In the genomic region with DNA sequence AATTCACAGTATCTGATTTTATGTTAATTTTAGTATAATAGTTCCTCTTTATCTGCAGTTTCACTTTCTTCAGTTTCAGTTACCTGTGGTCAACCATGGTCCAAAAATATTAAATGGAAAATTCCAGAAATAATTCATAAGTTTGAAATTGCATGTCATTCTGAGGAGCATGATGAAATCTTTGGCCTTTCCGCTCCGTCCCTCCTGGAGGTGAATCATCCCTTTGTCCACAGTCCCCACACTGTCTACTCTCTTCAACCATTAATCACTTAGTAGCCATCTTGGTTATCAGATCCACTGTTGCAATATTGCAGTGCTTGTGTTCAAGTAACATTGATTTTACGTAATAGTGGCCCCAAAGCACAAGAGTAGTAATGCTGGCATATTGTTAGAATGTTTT, we compare ENCODE assay signal across 23 cellular contexts. TPM values are rescaled to one million over a fixed set of nuclear protein-coding genes. Genes with fewer than 3 reads are reported as not detected.
DNase-seq lines count a peak whose midpoint lies in the region; ATAC-seq and TF ChIP-seq lines count a peak whose summit lies in the region.
"Had no signal": no experiment of that assay in that cellular context is flagged by ENCODE, and none has a peak within 500 bp of the region (broad histone marks: within the 10 kb centered on the region; RNA-seq: fewer than 3 reads in every experiment).

No MANE protein-coding gene starts in this region.

- CTCF ChIA-PET in activated CD4-positive, alpha-beta memory T cell treated with anti-CD3 and anti-CD28 coated beads for 36 hours (lab: Charles Lee): no interaction called here

- no peak overlapping the region for H3K4me3 Mint-ChIP-seq in neural crest cell
- no peak overlapping the region for H3K4me3 Mint-ChIP-seq in activated CD4-positive, alpha-beta memory T cell treated with anti-CD3 and anti-CD28 coated beads for 36 hours
- H3K4me3 Mint-ChIP-seq: activated CD4-positive, alpha-beta T cell treated with anti-CD3 and anti-CD28 coated beads for 36 hours had no signal

- no peaks in the 10 kb centered on the region for H3K27me3 Mint-ChIP-seq in neural crest cell (ENCODE audit: low read depth)
- H3K27me3 Mint-ChIP-seq in activated CD4-positive, alpha-beta memory T cell treated with anti-CD3 and anti-CD28 coated beads for 36 hours: no peaks in the 10 kb centered on the region
- H3K27me3 Mint-ChIP-seq: activated CD4-positive, alpha-beta T cell treated with anti-CD3 and anti-CD28 coated beads for 36 hours had no signal

- H3K4me1 Mint-ChIP-seq in neural crest cell: peaks cover 4% of the 10 kb centered on the region
- H3K4me1 Mint-ChIP-seq in activated CD4-positive, alpha-beta memory T cell treated with anti-CD3 and anti-CD28 coated beads for 36 hours (ENCODE audit: low read depth): no peaks in the 10 kb centered on the region
- H3K4me1 Mint-ChIP-seq: activated CD4-positive, alpha-beta T cell treated with anti-CD3 and anti-CD28 coated beads for 36 hours had no signal

- no peaks in the 10 kb centered on the region for H3K36me3 Mint-ChIP-seq in neural crest cell (ENCODE audit: low read depth)
- H3K36me3 Mint-ChIP-seq in activated CD4-positive, alpha-beta memory T cell treated with anti-CD3 and anti-CD28 coated beads for 36 hours: no peaks in the 10 kb centered on the region
- H3K36me3 Mint-ChIP-seq: CD14-positive monocyte had no signal

- peak; percentile 51 for ATAC-seq in GM18868 (IDR thresholded peaks at IDR 0.05; ENCODE audit: unreplicated experiment)
- ATAC-seq: activated CD4-positive, alpha-beta T cell treated with anti-CD3 and anti-CD28 coated beads for 36 hours; left lobe of liver had no signal

- no peak overlapping the region for H3K4me3 ChIP-seq in adipocyte (ENCODE audit: low read length)
- H3K4me3 ChIP-seq: coronary artery, esophagus squamous epithelium, skin epidermis had no signal

- no peaks in the 10 kb centered on the region for H3K9me3 ChIP-seq in adipocyte (ENCODE audit: control insufficient read depth, low read length)

- H3K9me3 Mint-ChIP-seq in neural crest cell: peaks cover 11% of the 10 kb centered on the region
- H3K9me3 Mint-ChIP-seq in activated CD4-positive, alpha-beta memory T cell treated with anti-CD3 and anti-CD28 coated beads for 36 hours: peaks cover 11% of the 10 kb centered on the region
- H3K9me3 Mint-ChIP-seq: CD14-positive monocyte had no signal

- POLR2A ChIA-PET in activated CD4-positive, alpha-beta memory T cell treated with anti-CD3 and anti-CD28 coated beads for 36 hours (lab: Charles Lee): no interaction called here

- DNase-seq in NCI-H460 (ENCODE audit: extremely low read depth, low read depth) (peak; percentile 21), adipocyte (ENCODE audit: low read depth) (peak; percentile 8), neural crest cell (ENCODE audit: low read depth, low spot score) (no peak), ecto neural progenitor cell (ENCODE audit: low spot score) (no peak), dermis blood vessel endothelial cell (no peak)
- DNase-seq in activated CD4-positive, alpha-beta memory T cell treated with anti-CD3 and anti-CD28 coated beads for 36 hours: no peak
- no peak for DNase-seq in activated naive CD4-positive, alpha-beta T cell treated with anti-CD3 and anti-CD28 coated beads, Interleukin-2, amount 50 U/mL, for 16 hours
- DNase-seq: activated CD4-positive, alpha-beta T cell treated with anti-CD3 and anti-CD28 coated beads for 36 hours; activated T-cell treated with anti-CD3 and anti-CD28 coated beads, Interleukin-2, amount 50 U/mL, for 48 hours; amniotic stem cell; esophagus squamous epithelium; Karpas-422; NCI-H1930; NCI-H526 treated with DMSO at 0.1 percent for 48 hours; stimulated activated naive CD4-positive, alpha-beta T cell treated with Interleukin-2 at 50 U/mL for 16 hours; T-helper 2 cell had no signal

- no peaks in the 10 kb centered on the region for H3K36me3 ChIP-seq in adipocyte (ENCODE audit: control insufficient read depth, insufficient read depth, low read length, severe bottlenecking)
- H3K36me3 ChIP-seq: esophagus squamous epithelium had no signal

- no peaks in the 10 kb centered on the region for H3K27me3 ChIP-seq in adipocyte (replicated peaks; ENCODE audit: control insufficient read depth, insufficient read depth, low read length)
- H3K27me3 ChIP-seq: esophagus squamous epithelium had no signal

- TF ChIP-seq CTCF in neural crest cell (conservative IDR thresholded peaks at IDR 0.05): no peak

- peaks cover 4% of the 10 kb centered on the region for H3K4me1 ChIP-seq in adipocyte (ENCODE audit: control insufficient read depth, insufficient read depth, low read length)
- H3K4me1 ChIP-seq: esophagus squamous epithelium, parathyroid adenoma had no signal

- intact Hi-C loops in activated CD4-positive, alpha-beta memory T cell treated with anti-CD3 and anti-CD28 coated beads for 36 hours (cut with micrococcal nuclease): no loop called here

- peak overlapping the region; percentile 6 for H3K27ac Mint-ChIP-seq in neural crest cell (ENCODE audit: unreplicated experiment)
- H3K27ac Mint-ChIP-seq in activated CD4-positive, alpha-beta memory T cell treated with anti-CD3 and anti-CD28 coated beads for 36 hours: no peak overlapping the region
- H3K27ac Mint-ChIP-seq: activated CD4-positive, alpha-beta T cell treated with anti-CD3 and anti-CD28 coated beads for 36 hours had no signal

- no peak overlapping the region for H3K9ac ChIP-seq in adipocyte (ENCODE audit: low read length)
- H3K9ac ChIP-seq: parathyroid adenoma had no signal

RNA-seq across cellular contexts. Expression of gene SLITRK6, which starts 26.8 kb away (rescaled TPM):
- 0.32 and 0.94 TPM in 2 replicates for total RNA-seq in NCI-H460 (2014; rRNA removed; shearing (Covaris generic))
- 0.18 TPM in 1 of 2 replicates, not detected in the other for polyA plus RNA-seq in NCI-H460 (2014; cell fraction: nucleus; rRNA removed)
- total RNA-seq in neural crest cell (33.8 and 42.9 TPM in 2 replicates), dermis blood vessel endothelial cell (not detected in 2 replicates)
- not detected for total RNA-seq in activated CD4-positive, alpha-beta memory T cell treated with anti-CD3 and anti-CD28 coated beads for 36 hours
- total RNA-seq: activated CD4-positive, alpha-beta T cell treated with anti-CD3 and anti-CD28 coated beads for 36 hours; G401 had no signal
- polyA plus RNA-seq: CD14-positive monocyte had no signal

Comparison
In these comparisons a context has a peak if more than half of its experiments do, and no peak if none do; other contexts are left out.
1. DNase-seq: peak in NCI-H460 (single experiment) and adipocyte (single experiment); none in neural crest cell (single experiment), ecto neural progenitor cell (single experiment), dermis blood vessel endothelial cell (single experiment), activated CD4-positive, alpha-beta memory T cell treated with anti-CD3 and anti-CD28 coated beads for 36 hours (single experiment) and activated naive CD4-positive, alpha-beta T cell treated with anti-CD3 and anti-CD28 coated beads, Interleukin-2, amount 50 U/mL, for 16 hours (single experiment).
2. RNA of gene SLITRK6, which starts 26.8 kb away (total RNA-seq): 33.8 to 42.9 TPM in neural crest cell; 0.32 to 0.94 TPM in NCI-H460, not detected in dermis blood vessel endothelial cell and not detected in activated CD4-positive, alpha-beta memory T cell treated with anti-CD3 and anti-CD28 coated beads for 36 hours; every median in the first group is over 10 times any median in the second.